ENCODE assay signal across 9 cellular contexts in the genomic region with DNA sequence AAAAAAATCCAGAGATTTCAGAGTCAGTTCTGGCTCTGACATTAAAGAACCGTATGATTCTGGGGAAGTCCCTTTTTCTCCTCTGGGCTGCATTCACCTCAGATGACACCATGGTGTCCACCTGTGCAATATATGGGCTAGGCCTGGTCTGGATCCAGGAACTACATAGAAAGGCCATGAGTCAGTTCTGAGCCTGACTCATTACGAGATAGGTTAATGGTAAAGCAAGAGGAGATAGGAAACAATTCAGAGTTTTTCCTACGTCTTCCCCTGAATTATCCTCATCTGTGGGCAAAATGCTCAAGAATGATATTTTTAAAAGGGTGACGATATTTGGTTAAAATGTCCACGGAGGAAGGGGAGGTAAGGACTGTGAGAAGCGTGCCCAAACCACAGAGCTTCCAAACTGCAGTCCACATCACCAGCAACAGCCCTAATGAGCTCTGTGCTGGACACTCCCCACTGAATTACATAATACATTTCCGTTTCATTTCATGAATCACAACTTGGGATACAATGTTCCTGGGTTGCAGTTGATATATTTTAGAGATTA.
A peak's percentile ranks its signal among the peaks of the same experiment; 100 is the strongest.
DNase-seq lines count a peak whose midpoint lies in the region; ATAC-seq and TF ChIP-seq lines count a peak whose summit lies in the region.
"Had no signal": no experiment of that assay in that cellular context is flagged by ENCODE, and none has a peak within 500 bp of the region (broad histone marks: within the 10 kb centered on the region; RNA-seq: fewer than 3 reads in every experiment).

No MANE protein-coding gene starts in this region.

- H3K4me1 ChIP-seq in adrenal gland (replicated peaks in 1 of 2) (no peaks in the 10 kb centered on the region), right cardiac atrium (ENCODE audit: control insufficient read depth, insufficient read depth, low read length) (peaks cover 1% of the 10 kb centered on the region), tibial artery (peaks cover 0 to 5% (median 2%) of the 10 kb centered on the region in 4 donors), thyroid gland (no peaks in the 10 kb centered on the region)

- H3K4me3 ChIP-seq in adrenal gland (no peak overlapping the region), right cardiac atrium (ENCODE audit: low read length) (no peak overlapping the region), tibial artery (no peak overlapping the region), thyroid gland (replicated peaks in 1 of 3) (no peak overlapping the region)

- peaks cover 0 to 9% (median 2%) of the 10 kb centered on the region in 3 donors for H3K27me3 Mint-ChIP-seq in immature natural killer cell (ENCODE audit: low read depth in 3 of 3)

- no peaks in the 10 kb centered on the region for H3K4me1 Mint-ChIP-seq in immature natural killer cell

- intact Hi-C loops in adrenal gland (cut with DNase I) (no loop called here), right cardiac atrium (cut with DNase I) (no loop called here), tibial artery (cut with DNase I; ENCODE audit: low total_unique reads) (no loop called here), thyroid gland (cut with DNase I) (no loop called here)

- TF ChIP-seq CTCF in adrenal gland (IDR thresholded peaks at IDR 0.05) (no peak), tibial artery (IDR thresholded peaks at IDR 0.05) (no peak), thyroid gland (IDR thresholded peaks at IDR 0.05) (no peak)

- peak; percentile 60 for ATAC-seq in HG03342 (IDR thresholded peaks at IDR 0.05; ENCODE audit: unreplicated experiment)
- peak; percentile 86 to 92 for ATAC-seq in right cardiac atrium
- no peak for ATAC-seq in HG03045 (IDR thresholded peaks at IDR 0.05; ENCODE audit: unreplicated experiment)
- no peak for ATAC-seq in GM21576 (IDR thresholded peaks at IDR 0.05; ENCODE audit: unreplicated experiment)
- ATAC-seq: activated T-cell treated with anti-CD3 and anti-CD28 coated beads, Interleukin-2, amount 50 U/mL, for 72 hours had no signal

- H3K36me3 ChIP-seq in adrenal gland (replicated peaks in 1 of 2) (no peaks in the 10 kb centered on the region), tibial artery (no peaks in the 10 kb centered on the region), thyroid gland (no peaks in the 10 kb centered on the region)

- no peaks in the 10 kb centered on the region for H3K9me3 ChIP-seq in adrenal gland (replicated peaks in 1 of 3)
- no peaks in the 10 kb centered on the region for H3K9me3 ChIP-seq in right cardiac atrium (ENCODE audit: control insufficient read depth, low read length)
- peaks cover 0 to 7% (median 0%) of the 10 kb centered on the region in 3 donors for H3K9me3 ChIP-seq in tibial artery
- H3K9me3 ChIP-seq in thyroid gland: no peaks in the 10 kb centered on the region

- H3K27ac ChIP-seq in adrenal gland (no peak overlapping the region), right cardiac atrium (ENCODE audit: low read length) (no peak overlapping the region), tibial artery (peak overlapping the region; percentile 0 to 39), thyroid gland (no peak overlapping the region)

- H3K27ac Mint-ChIP-seq in immature natural killer cell: no peak overlapping the region
- H3K27ac Mint-ChIP-seq: activated T-cell treated with anti-CD3 and anti-CD28 coated beads, Interleukin-2, amount 50 U/mL, for 72 hours had no signal

- H3K4me3 Mint-ChIP-seq in immature natural killer cell: no peak overlapping the region
- H3K4me3 Mint-ChIP-seq: activated T-cell treated with anti-CD3 and anti-CD28 coated beads, Interleukin-2, amount 50 U/mL, for 72 hours had no signal

- H3K27me3 ChIP-seq in adrenal gland: no peaks in the 10 kb centered on the region
- no peaks in the 10 kb centered on the region for H3K27me3 ChIP-seq in right cardiac atrium (ENCODE audit: control insufficient read depth, insufficient read depth)
- H3K27me3 ChIP-seq in tibial artery: no peaks in the 10 kb centered on the region
- no peaks in the 10 kb centered on the region for H3K27me3 ChIP-seq in thyroid gland

- 59 to 70% (median 68%) methylated on average over 7 of the region's 7 CpGs for WGBS in adrenal gland, 4 donors
- 48% methylated on average over 7 of the region's 7 CpGs for WGBS in right cardiac atrium
- WGBS in thyroid gland, 2 donors: 67 to 82% methylated on average over 7 of the region's 7 CpGs

- no peak for TF ChIP-seq POLR2A in adrenal gland (IDR thresholded peaks at IDR 0.05)
- TF ChIP-seq POLR2A in thyroid gland (IDR thresholded peaks at IDR 0.05): no peak

- H3K9me3 Mint-ChIP-seq in immature natural killer cell: peaks cover 0 to 10% (median 3%) of the 10 kb centered on the region in 6 donors
- H3K9me3 Mint-ChIP-seq: activated T-cell treated with anti-CD3 and anti-CD28 coated beads, Interleukin-2, amount 50 U/mL, for 72 hours had no signal

- DNase-seq in adrenal gland: peak in 5 of 7 donors; percentile 16 to 54 (median 27)
- peak in 2 of 3 donors; percentile 21 to 56 for DNase-seq in right cardiac atrium
- peak in 1 of 2 donors; percentile 34 for DNase-seq in tibial artery
- DNase-seq in thyroid gland: no peak
- DNase-seq in immature natural killer cell: no peak
- DNase-seq: activated T-cell treated with anti-CD3 and anti-CD28 coated beads, Interleukin-2, amount 50 U/mL, for 72 hours had no signal

- no peaks in the 10 kb centered on the region for H3K36me3 Mint-ChIP-seq in immature natural killer cell

Comparison
In these comparisons a context has a peak if more than half of its experiments do, and no peak if none do; other contexts are left out.
1. ATAC-seq: peak in HG03342 (single experiment) and right cardiac atrium (2 of 2); none in HG03045 (single experiment) and GM21576 (single experiment).
2. DNase-seq: peak in adrenal gland (5 of 7) and right cardiac atrium (2 of 3); none in thyroid gland (0 of 2) and immature natural killer cell (0 of 3).
3. H3K27ac ChIP-seq: peak in tibial artery (2 of 2); none in adrenal gland (0 of 5), right cardiac atrium (single experiment) and thyroid gland (0 of 3).